Comparison of ENCODE assay signal across 8 cellular contexts in genomic region chr1:208242829-208243521, GRCh38. TPM values are rescaled to one million over a fixed set of nuclear protein-coding genes. Genes with fewer than 3 reads are reported as not detected.
A peak's percentile ranks its signal among the peaks of the same experiment; 100 is the strongest.
DNase-seq lines count a peak whose midpoint lies in the region; ATAC-seq and TF ChIP-seq lines count a peak whose summit lies in the region.

No MANE protein-coding gene starts in this region.

- H3K4me3 ChIP-seq in AG10803 (ENCODE audit: low read length), result peak overlapping the region; percentile 82
- H3K4me3 ChIP-seq in GM23338, result peak overlapping the region; percentile 80
- peak overlapping the region; percentile 84 for H3K4me3 ChIP-seq in psoas muscle

- DNase-seq in AG10803 (ENCODE audit: low read depth), result no peak
- peak; percentile 66 for DNase-seq in GM23338 (ENCODE audit: low spot score)
- DNase-seq in activated T-cell treated with anti-CD3 and anti-CD28 coated beads, Interleukin-2, amount 50 U/mL, for 72 hours, result peak in 1 of 2 donors; percentile 15
- peak; percentile 41 for DNase-seq in cardiac septum (ENCODE audit: low spot score)
- DNase-seq in psoas muscle, result peak; percentile 43 to 70
- no peak for DNase-seq in GOT3 (lab: John Stamatoyannopoulos, UW)
- DNase-seq in foreskin melanocyte, result no peak

- H2AFZ ChIP-seq in GM23338, result peak overlapping the region; percentile 88

- H3K27me3 ChIP-seq in GM23338 (ENCODE audit: insufficient read depth) (peaks cover 67% of the 10 kb centered on the region), psoas muscle (ENCODE audit: insufficient read depth in 3 of 3, low read length in 2 of 3) (no peaks in the 10 kb centered on the region)

- H4K20me1 ChIP-seq in GM23338 (replicated peaks; ENCODE audit: insufficient read depth), result peaks cover 6% of the 10 kb centered on the region; the same call in 1 of the 2 replicates

- H3K27ac ChIP-seq in GM23338 (ENCODE audit: low read depth), result no peak overlapping the region
- peak overlapping the region; percentile 90 for H3K27ac ChIP-seq in psoas muscle

- peak overlapping the region; percentile 82 for H3K4me3 Mint-ChIP-seq in GM23338
- peak overlapping the region; percentile 56 to 71 for H3K4me3 Mint-ChIP-seq in activated T-cell treated with anti-CD3 and anti-CD28 coated beads, Interleukin-2, amount 50 U/mL, for 72 hours

- H3K27me3 Mint-ChIP-seq in GM23338 (ENCODE audit: insufficient read depth, low read depth, poor library complexity), result peaks cover 28% of the 10 kb centered on the region
- H3K27me3 Mint-ChIP-seq in activated T-cell treated with anti-CD3 and anti-CD28 coated beads, Interleukin-2, amount 50 U/mL, for 72 hours (ENCODE audit: low read depth), result peaks cover 43% of the 10 kb centered on the region

- H3K4me1 Mint-ChIP-seq in GM23338, result peaks cover 36% of the 10 kb centered on the region
- H3K4me1 Mint-ChIP-seq in activated T-cell treated with anti-CD3 and anti-CD28 coated beads, Interleukin-2, amount 50 U/mL, for 72 hours (ENCODE audit: low read depth), result peaks cover 14% of the 10 kb centered on the region

- H3K36me3 ChIP-seq in GM23338 (ENCODE audit: insufficient read depth) (no peaks in the 10 kb centered on the region), psoas muscle (ENCODE audit: insufficient read depth in 1 of 2, low read depth in 1 of 2) (no peaks in the 10 kb centered on the region)

- H3K9me2 ChIP-seq in GM23338 (ENCODE audit: insufficient read depth), result no peaks in the 10 kb centered on the region

- 1 to 2% (median 1%) methylated on average over 38 to 54 of the region's 54 CpGs for WGBS in psoas muscle, 3 donors

- no peak overlapping the region for H3K27ac Mint-ChIP-seq in GM23338
- H3K27ac Mint-ChIP-seq in activated T-cell treated with anti-CD3 and anti-CD28 coated beads, Interleukin-2, amount 50 U/mL, for 72 hours, result no peak overlapping the region

- H3K4me1 ChIP-seq in GM23338 (ENCODE audit: insufficient read depth), result peaks cover 25% of the 10 kb centered on the region
- peaks cover 43% of the 10 kb centered on the region for H3K4me1 ChIP-seq in psoas muscle

- H3K36me3 Mint-ChIP-seq in GM23338 (ENCODE audit: low read depth), result no peaks in the 10 kb centered on the region; the same call in 2 of the 3 replicates
- no peaks in the 10 kb centered on the region for H3K36me3 Mint-ChIP-seq in activated T-cell treated with anti-CD3 and anti-CD28 coated beads, Interleukin-2, amount 50 U/mL, for 72 hours (ENCODE audit: insufficient read depth in 2 of 2)

- TF ChIP-seq CTCF in AG10803 (conservative IDR thresholded peaks at IDR 0.05; ENCODE audit: low read length) (peak; percentile 3), GM23338 (conservative IDR thresholded peaks at IDR 0.05; ENCODE audit: low read depth in 2 of 2) (peak in 1 of 2 experiments; percentile 29; a peak in 2 of 4 replicates), psoas muscle (IDR thresholded peaks at IDR 0.05) (peak; percentile 16)

- no peaks in the 10 kb centered on the region for H3K79me2 ChIP-seq in GM23338 (replicated peaks; ENCODE audit: insufficient read depth)

- intact Hi-C loops in cardiac septum (cut with DNase I), result loop anchor here (2.0 to 10.0 kb wide), 3 partner anchors 22 to 358 kb away; no protein-coding TSS in a partner anchor
- intact Hi-C loops in psoas muscle (cut with DNase I), result loop anchor here (2.0 to 10.0 kb wide), 5 partner anchors 41 to 348 kb away; no protein-coding TSS in a partner anchor

- H3F3A ChIP-seq in GM23338 (replicated peaks; ENCODE audit: low read depth), result no peaks in the 10 kb centered on the region

- H3K4me2 ChIP-seq in GM23338, result peak overlapping the region; percentile 99

- no peaks in the 10 kb centered on the region for H3K9me3 ChIP-seq in psoas muscle

- H3K9me3 Mint-ChIP-seq in GM23338, result no peaks in the 10 kb centered on the region
- no peaks in the 10 kb centered on the region for H3K9me3 Mint-ChIP-seq in activated T-cell treated with anti-CD3 and anti-CD28 coated beads, Interleukin-2, amount 50 U/mL, for 72 hours

- peak; percentile 44 for ATAC-seq in GM23338
- ATAC-seq in activated T-cell treated with anti-CD3 and anti-CD28 coated beads, Interleukin-2, amount 50 U/mL, for 72 hours (replicated peaks in 1 of 2), result peak; percentile 2 to 20
- peak; percentile 53 to 67 (median 65) for ATAC-seq in psoas muscle
- no peak for ATAC-seq in HG03095 (IDR thresholded peaks at IDR 0.05; ENCODE audit: unreplicated experiment)

TF ChIP-seq in GM23338, 12 proteins besides CTCF, POLR2A, EP300 and RAD21 (continues in another document):
- TF ChIP-seq ZNF114 (CRISPR knock-in tag; IDR thresholded peaks at IDR 0.05) (no peak), JUNB (IDR thresholded peaks at IDR 0.05; ENCODE audit: unreplicated experiment) (no peak), ZNF462 (CRISPR knock-in tag; IDR thresholded peaks at IDR 0.05) (no peak), NANOG (IDR thresholded peaks at IDR 0.05; ENCODE audit: borderline replicate concordance) (no peak), STAT1 (IDR thresholded peaks at IDR 0.05; ENCODE audit: unreplicated experiment) (no peak), CREB1 (CRISPR knock-in tag; IDR thresholded peaks at IDR 0.05; ENCODE audit: low read depth) (no peak)

RNA-seq across cellular contexts. Expression of gene PLXNA2, which starts 1.2 kb away (rescaled TPM):
- total RNA-seq in GM23338 (2014; rRNA removed; shearing (Covaris generic)), result 1.8 and 3.2 TPM in 2 replicates
- 0.40 and 0.45 TPM in 2 replicates for polyA plus RNA-seq in GM23338 (2016; fragmentation: Nextera tagmentation; extraction: Ambion mirVana)
- under 1 TPM; 0.07 to 0.72 TPM for total RNA-seq in activated T-cell treated with anti-CD3 and anti-CD28 coated beads, Interleukin-2, amount 50 U/mL, for 72 hours
- 23.8 TPM for total RNA-seq in cardiac septum
- total RNA-seq in psoas muscle, result 10 to 100 TPM; 20.8 to 33.6 (median 22.3) TPM
- polyA plus RNA-seq in psoas muscle, result 1 to 10 TPM; 4.4 to 4.9 (median 4.7) TPM

Comparison
In these comparisons a context has a peak if more than half of its experiments do, and no peak if none do; other contexts are left out.
1. DNase-seq: peak in GM23338 (single experiment), cardiac septum (single experiment) and psoas muscle (2 of 2); none in AG10803 (single experiment), GOT3 (single experiment) and foreskin melanocyte (single experiment).
2. Peak in every context shown above with its lines, with median percentiles within 50 percentile points of each other: H3K4me3 ChIP-seq.